23 cellular contexts compared by ENCODE assay signal in genomic region chr6:5433324-5433723, GRCh38.
DNase-seq lines count a peak whose midpoint lies in the region; ATAC-seq, FAIRE-seq and TF ChIP-seq lines count a peak whose summit lies in the region.
"Had no signal": no experiment of that assay in that cellular context is flagged by ENCODE, and none has a peak within 500 bp of the region (broad histone marks: within the 10 kb centered on the region; RNA-seq: fewer than 3 reads in every experiment).

No MANE protein-coding gene starts in this region.

- H3K79me2 ChIP-seq in H1 (ENCODE audit: control insufficient read depth in 1 of 2, insufficient read depth in 2 of 2, low read length in 2 of 2): no peaks in the 10 kb centered on the region

- no peak overlapping the region for H2BK15ac ChIP-seq in H1 (ENCODE audit: low read length)

- TF ChIP-seq EP300 in A549 (IDR thresholded peaks at IDR 0.05) (no peak), H1 (IDR thresholded peaks at IDR 0.05; ENCODE audit: borderline replicate concordance in 1 of 2, low read depth in 2 of 2, low read length in 2 of 2) (no peak)

- no peak overlapping the region for H2BK12ac ChIP-seq in H1 (ENCODE audit: low read depth, low read length)

- no peak overlapping the region for H3K27ac Mint-ChIP-seq in stimulated activated naive CD8-positive, alpha-beta T cell treated with anti-CD3 and anti-CD28 coated beads, Interleukin-15, amount 100 ng/mL, for 72 hours
- H3K27ac Mint-ChIP-seq: B cell; CD4-positive, alpha-beta T cell; CD8-positive, alpha-beta T cell had no signal

- peaks cover 0 to 16% of the 10 kb centered on the region in 2 donors for H3K9me3 Mint-ChIP-seq in stimulated activated naive CD8-positive, alpha-beta T cell treated with anti-CD3 and anti-CD28 coated beads, Interleukin-15, amount 100 ng/mL, for 72 hours

- H3K56ac ChIP-seq in H1 (replicated peaks; ENCODE audit: insufficient read length, low read depth, low read length): no peak overlapping the region

- no peak overlapping the region for H3K9ac ChIP-seq in H1 (replicated peaks in 1 of 4; ENCODE audit: extremely low read depth in 1 of 4, low read depth in 3 of 4, low read length in 3 of 4)
- H3K9ac ChIP-seq: BLaER1 treated with 17β-estradiol and CSF1 and Interleukin-3, amounts not matched to agents 10 nM and 100 nM had no signal

- no peak overlapping the region for H2AK5ac ChIP-seq in H1 (ENCODE audit: low read depth, low read length)

- CTCF ChIA-PET in A549 (lab: Yijun Ruan, JAX) (no interaction called here), H1 (lab: Charles Lee; ENCODE audit: partially characterized antibody) (interaction anchor here (0.6 to 2.2 kb wide), 5 partner anchors 11 to 490 kb away, joined by 3 to 11 read pairs (median 4); no protein-coding TSS in a partner anchor)

- no peaks in the 10 kb centered on the region for H4K20me1 ChIP-seq in H1 (replicated peaks in 1 of 2; ENCODE audit: control insufficient read depth in 1 of 2, insufficient read depth in 2 of 2, low read length in 2 of 2)
- H4K20me1 ChIP-seq: BLaER1 treated with 17β-estradiol and CSF1 and Interleukin-3, amounts not matched to agents 10 nM and 100 nM had no signal

- no peak overlapping the region for H4K5ac ChIP-seq in H1 (ENCODE audit: insufficient read length, low read depth, low read length)

- H2BK120ac ChIP-seq in H1 (replicated peaks; ENCODE audit: low read depth, low read length): no peak overlapping the region

- TF ChIP-seq CTCF in A549 (IDR thresholded peaks at IDR 0.05): no peak
- no peak for TF ChIP-seq CTCF in H1 (IDR thresholded peaks at IDR 0.05; ENCODE audit: control extremely low read depth in 1 of 3, insufficient read depth in 1 of 3, low read depth in 1 of 3, low read length in 3 of 3)

- 0 out of 3 replicates have a peak, but pooled peaks cover 4% of the 10 kb centered on the region for H3K4me1 ChIP-seq in A549
- peaks cover 0 to 4% (median 0%) of the 10 kb centered on the region in 4 experiments; a peak in 2 of 7 replicates for H3K4me1 ChIP-seq in H1 (replicated peaks in 1 of 4; ENCODE audit: control insufficient read depth in 3 of 4, insufficient read depth in 4 of 4, low read length in 3 of 4)
- H3K4me1 ChIP-seq: BLaER1 treated with 17β-estradiol and CSF1 and Interleukin-3, amounts not matched to agents 10 nM and 100 nM; Caco-2 had no signal

- no peak overlapping the region for H3K4me3 Mint-ChIP-seq in stimulated activated naive CD8-positive, alpha-beta T cell treated with anti-CD3 and anti-CD28 coated beads, Interleukin-15, amount 100 ng/mL, for 72 hours
- H3K4me3 Mint-ChIP-seq: B cell; CD4-positive, alpha-beta T cell; CD8-positive, alpha-beta T cell had no signal

- no peak overlapping the region for H2AFZ ChIP-seq in H1 (ENCODE audit: low read length)

- H3K27ac ChIP-seq in A549 (no peak overlapping the region), KOPT-K1 (ENCODE audit: low read depth, low read length, poor library complexity, severe bottlenecking) (peak overlapping the region; percentile 20), H1 (ENCODE audit: low read depth, low read length) (no peak overlapping the region)
- H3K27ac ChIP-seq: BLaER1 treated with 17β-estradiol and CSF1 and Interleukin-3, amounts not matched to agents 10 nM and 100 nM; C4-2B had no signal

- H3K4me1 Mint-ChIP-seq in stimulated activated naive CD8-positive, alpha-beta T cell treated with anti-CD3 and anti-CD28 coated beads, Interleukin-15, amount 100 ng/mL, for 72 hours: no peaks in the 10 kb centered on the region
- H3K4me1 Mint-ChIP-seq: B cell had no signal

- H3K9me3 ChIP-seq in A549 (no peaks in the 10 kb centered on the region), KOPT-K1 (ENCODE audit: insufficient read depth, low read length, poor library complexity, severe bottlenecking) (no peaks in the 10 kb centered on the region), H1 (ENCODE audit: insufficient read depth in 2 of 2, low read depth in 1 of 2, low read length in 1 of 2) (no peaks in the 10 kb centered on the region)
- H3K9me3 ChIP-seq: Caco-2 had no signal

- no peak for TF ChIP-seq RAD21 in A549 (conservative IDR thresholded peaks at IDR 0.05 in 1 of 2, IDR thresholded peaks at IDR 0.05 in 1 of 2)
- no peak for TF ChIP-seq RAD21 in H1 (IDR thresholded peaks at IDR 0.05 in 1 of 2, conservative IDR thresholded peaks at IDR 0.05 in 1 of 2; ENCODE audit: low read depth in 2 of 2, low read length in 2 of 2)

- H3K23me2 ChIP-seq in H1 (ENCODE audit: low read depth, low read length): no peaks in the 10 kb centered on the region

- no peaks in the 10 kb centered on the region; the same call in 1 of the 2 replicates for H3K79me1 ChIP-seq in H1 (ENCODE audit: low read depth, low read length)

- no peak overlapping the region for H4K91ac ChIP-seq in H1 (replicated peaks; ENCODE audit: insufficient read length, low read length)

- no peak overlapping the region for H2BK20ac ChIP-seq in H1 (ENCODE audit: low read length)

- H3K36me3 ChIP-seq in KOPT-K1 (ENCODE audit: insufficient read depth, low read length) (no peaks in the 10 kb centered on the region), H1 (ENCODE audit: control insufficient read depth in 2 of 4, insufficient read depth in 4 of 4, low read length in 3 of 4) (no peaks in the 10 kb centered on the region)

- no peak overlapping the region for H3K23ac ChIP-seq in H1 (ENCODE audit: insufficient read length)

- no peak overlapping the region for H3K4ac ChIP-seq in H1 (replicated peaks; ENCODE audit: insufficient read length, low read depth, low read length)

- no peak overlapping the region for H3K4me3 ChIP-seq in A549
- H3K4me3 ChIP-seq in H1 (ENCODE audit: extremely low read depth in 1 of 4, insufficient read depth in 2 of 4, low read depth in 3 of 4, low read length in 4 of 4): no peak overlapping the region
- H3K4me3 ChIP-seq: BLaER1 treated with 17β-estradiol and CSF1 and Interleukin-3, amounts not matched to agents 10 nM and 100 nM had no signal

- no peak for TF ChIP-seq POLR2A in A549 (IDR thresholded peaks at IDR 0.05; ENCODE audit: low read length)
- no peak for TF ChIP-seq POLR2A in H54 (IDR thresholded peaks at IDR 0.05; ENCODE audit: low read depth, low read length)
- TF ChIP-seq POLR2A in H1 (IDR thresholded peaks at IDR 0.05; ENCODE audit: control extremely low read depth in 1 of 2, low read depth in 2 of 2, low read length in 2 of 2): no peak

- POLR2A ChIA-PET in A549 (lab: Yijun Ruan, JAX) (no interaction called here), H1 (lab: Charles Lee; ENCODE audit: partially characterized antibody) (no interaction called here)

- H3K14ac ChIP-seq in H1 (ENCODE audit: insufficient read length): no peak overlapping the region

- H2BK5ac ChIP-seq in H1 (ENCODE audit: low read depth, low read length): no peak overlapping the region

- WGBS in A549 (ENCODE audit: missing lambda C conversion rate): 80% methylated on average over 1 of the region's 1 CpG
- WGBS in H1 (ENCODE audit: extremely low coverage in 1 of 2, insufficient coverage in 1 of 2, insufficient read length in 1 of 2, insufficient replicate concordance in 2 of 2, low coverage in 1 of 2, low lambda C conversion rate in 2 of 2, missing lambda C conversion rate in 1 of 2), 2 experiments: 100% methylated on average over 1 of the region's 1 CpG; no CpG with 5 or more reads in 1 of the 2 experiments

- DNase-seq in A549 (ENCODE audit: low read depth in 1 of 2, low spot score in 1 of 2) (no peak), H54 (ENCODE audit: insufficient read length, low spot score) (no peak), H1 (ENCODE audit: low read depth in 1 of 2, low spot score in 2 of 2) (no peak), NCI-H82 treated with DMSO at 0.1 percent for 48 hours (lab: John Stamatoyannopoulos, UW; ENCODE audit: unreplicated experiment) (no peak), mesenteric fat pad (ENCODE audit: low spot score) (no peak)
- DNase-seq in stimulated activated naive CD8-positive, alpha-beta T cell treated with anti-CD3 and anti-CD28 coated beads, Interleukin-15, amount 100 ng/mL, for 72 hours: no peak
- DNase-seq: 8988T; AML-193; Caco-2; Calu3; CD4-positive, alpha-beta T cell; CD8-positive, alpha-beta T cell; DMS79 treated with DMSO at 0.1 percent for 48 hours; GF-D8 had no signal

- H3K4me2 ChIP-seq in A549 (no peak overlapping the region), H1 (ENCODE audit: insufficient read depth in 1 of 2, low read depth in 2 of 2, low read length in 2 of 2) (no peak overlapping the region)
- H3K4me2 ChIP-seq: BLaER1 treated with 17β-estradiol and CSF1 and Interleukin-3, amounts not matched to agents 10 nM and 100 nM had no signal

- ATAC-seq in A549: no peak
- ATAC-seq in stimulated activated naive CD8-positive, alpha-beta T cell treated with anti-CD3 and anti-CD28 coated beads, Interleukin-15, amount 100 ng/mL, for 72 hours: no peak
- ATAC-seq: CD8-positive, alpha-beta T cell had no signal

- FAIRE-seq in A549 (lab: Jason Lieb, UNC) (no peak), H54 (lab: Jason Lieb, UNC) (peak; percentile 83), H1 (lab: Jason Lieb, UNC) (no peak)
- FAIRE-seq: A204.1, D721Med, G401.6, GM12891, GM19239 had no signal

- H4K8ac ChIP-seq in H1 (ENCODE audit: extremely low read depth, insufficient read depth, low read length): no peak overlapping the region

- H3K27me3 ChIP-seq in H1 (replicated peaks in 1 of 4; ENCODE audit: control insufficient read depth in 3 of 4, extremely low read depth in 1 of 4, insufficient read depth in 3 of 4, low read length in 3 of 4): no peaks in the 10 kb centered on the region
- H3K27me3 ChIP-seq: BLaER1 treated with 17β-estradiol and CSF1 and Interleukin-3, amounts not matched to agents 10 nM and 100 nM had no signal

- H3K27me3 Mint-ChIP-seq in stimulated activated naive CD8-positive, alpha-beta T cell treated with anti-CD3 and anti-CD28 coated beads, Interleukin-15, amount 100 ng/mL, for 72 hours: no peaks in the 10 kb centered on the region
- H3K27me3 Mint-ChIP-seq: B cell; CD4-positive, alpha-beta T cell had no signal

- H3K18ac ChIP-seq in H1 (ENCODE audit: extremely low read depth, low read length): no peak overlapping the region

TF ChIP-seq in A549, 52 proteins besides CTCF, POLR2A, EP300 and RAD21 (continues in another document):
- TF ChIP-seq MAFK (IDR thresholded peaks at IDR 0.05; ENCODE audit: partially characterized antibody) (peak; percentile 77), ESRRA (IDR thresholded peaks at IDR 0.05; ENCODE audit: borderline replicate concordance, low read length) (no peak), EHMT2 (IDR thresholded peaks at IDR 0.05; ENCODE audit: low read depth) (no peak), ZC3H11A (IDR thresholded peaks at IDR 0.05) (no peak), ZSCAN20 (CRISPR knock-in tag; IDR thresholded peaks at IDR 0.05) (no peak), ZFP36 (IDR thresholded peaks at IDR 0.05; ENCODE audit: borderline replicate concordance, partially characterized antibody) (no peak)

TF ChIP-seq in H1, 55 proteins besides CTCF, POLR2A, EP300 and RAD21:
- TF ChIP-seq NRF1 (IDR thresholded peaks at IDR 0.05; ENCODE audit: low read depth, low read length) (no peak), TEAD4 (IDR thresholded peaks at IDR 0.05; ENCODE audit: low read depth, low read length) (no peak), MAFK (IDR thresholded peaks at IDR 0.05; ENCODE audit: low read depth, low read length) (peak; percentile 31; the same call in 1 of the 2 replicates)

Comparison
In these comparisons a context has a peak if more than half of its experiments do, and no peak if none do; other contexts are left out.
1. Of the 18 proteins assayed by ChIP-seq in both H1 and A549: peak only in H1: none; only in A549: none; in both: MAFK; in neither: 17.